ENCODE assay signal across 11 cellular contexts in genomic region chr15:63942486-63943365, GRCh38.
DNase-seq lines count a peak whose midpoint lies in the region; ATAC-seq and TF ChIP-seq lines count a peak whose summit lies in the region.
"Had no signal": no experiment of that assay in that cellular context is flagged by ENCODE, and none has a peak within 500 bp of the region (broad histone marks: within the 10 kb centered on the region; RNA-seq: fewer than 3 reads in every experiment).

No MANE protein-coding gene starts in this region.

- H2AFZ ChIP-seq in Karpas-422 (ENCODE audit: low read length) = no peak overlapping the region

- H3K9me3 ChIP-seq in Karpas-422 (ENCODE audit: low read length) = no peaks in the 10 kb centered on the region

- TF ChIP-seq CTCF in progenitor cell of endocrine pancreas (IDR thresholded peaks at IDR 0.05; ENCODE audit: unreplicated experiment) = no peak

- no peaks in the 10 kb centered on the region for H3K36me3 ChIP-seq in Karpas-422 (ENCODE audit: insufficient read depth, low read length)

- no peak for DNase-seq in T-helper 2 cell treated with Interferon-gamma antibody and Interleukin-4, amounts not matched to agents 5 μg/mL and 100 μg/mL, for 36 hours (ENCODE audit: low spot score)
- DNase-seq in T-helper 2 cell (no peak), Karpas-422 (peak; percentile 40), progenitor cell of endocrine pancreas (ENCODE audit: low spot score, unreplicated experiment) (no peak), foreskin melanocyte (no peak), RKO (ENCODE audit: low spot score) (no peak)
- no peak for DNase-seq in activated T-helper 1 cell treated with anti-CD3 and anti-CD28 coated beads, Interleukin-12 subunit alpha, Interleukin-12 subunit beta, Interleukin-2, Interleukin-4 antibody, amounts not matched to agents 30 ng/mL and 10 ng/mL and 1 ng/mL, durations not matched to agents 14 hours and 24 hours and 36 hours (ENCODE audit: low spot score)
- DNase-seq: mesenchymal stem cell, NCI-H187 treated with DMSO at 0.1 percent for 48 hours, T1000 had no signal

- no peaks in the 10 kb centered on the region for H4K20me1 ChIP-seq in Karpas-422 (ENCODE audit: insufficient read depth, low read depth, low read length)

- H3K4me2 ChIP-seq in Karpas-422 (ENCODE audit: low read depth, low read length, poor library complexity, severe bottlenecking) = no peak overlapping the region

- no peaks in the 10 kb centered on the region for H3K27me3 Mint-ChIP-seq in T-helper 2 cell treated with Interferon-gamma antibody and Interleukin-4, amounts not matched to agents 5 μg/mL and 100 μg/mL, for 36 hours (ENCODE audit: low read depth)
- H3K27me3 Mint-ChIP-seq in activated T-helper 1 cell treated with anti-CD3 and anti-CD28 coated beads, Interleukin-12 subunit alpha, Interleukin-12 subunit beta, Interleukin-2, Interleukin-4 antibody, amounts not matched to agents 30 ng/mL and 10 ng/mL and 1 ng/mL, durations not matched to agents 14 hours and 24 hours and 36 hours (ENCODE audit: insufficient read depth) = no peaks in the 10 kb centered on the region
- H3K27me3 Mint-ChIP-seq in progenitor cell of endocrine pancreas = no peaks in the 10 kb centered on the region

- peaks cover 6% of the 10 kb centered on the region for H3K36me3 Mint-ChIP-seq in T-helper 2 cell treated with Interferon-gamma antibody and Interleukin-4, amounts not matched to agents 5 μg/mL and 100 μg/mL, for 36 hours (ENCODE audit: low read depth)
- peaks cover 6% of the 10 kb centered on the region for H3K36me3 Mint-ChIP-seq in activated T-helper 1 cell treated with anti-CD3 and anti-CD28 coated beads, Interleukin-12 subunit alpha, Interleukin-12 subunit beta, Interleukin-2, Interleukin-4 antibody, amounts not matched to agents 30 ng/mL and 10 ng/mL and 1 ng/mL, durations not matched to agents 14 hours and 24 hours and 36 hours (ENCODE audit: low read depth)
- H3K36me3 Mint-ChIP-seq in progenitor cell of endocrine pancreas (ENCODE audit: insufficient read depth) = no peaks in the 10 kb centered on the region

- H3K79me2 ChIP-seq in Karpas-422 (ENCODE audit: low read length) = no peaks in the 10 kb centered on the region

- peak overlapping the region; percentile 34 for H3K27ac Mint-ChIP-seq in T-helper 2 cell treated with Interferon-gamma antibody and Interleukin-4, amounts not matched to agents 5 μg/mL and 100 μg/mL, for 36 hours
- peak overlapping the region; percentile 44 for H3K27ac Mint-ChIP-seq in activated T-helper 1 cell treated with anti-CD3 and anti-CD28 coated beads, Interleukin-12 subunit alpha, Interleukin-12 subunit beta, Interleukin-2, Interleukin-4 antibody, amounts not matched to agents 30 ng/mL and 10 ng/mL and 1 ng/mL, durations not matched to agents 14 hours and 24 hours and 36 hours
- peak overlapping the region; percentile 8 for H3K27ac Mint-ChIP-seq in progenitor cell of endocrine pancreas

- H3K4me1 Mint-ChIP-seq in T-helper 2 cell treated with Interferon-gamma antibody and Interleukin-4, amounts not matched to agents 5 μg/mL and 100 μg/mL, for 36 hours (ENCODE audit: low read depth) = peaks cover 35% of the 10 kb centered on the region
- peaks cover 66% of the 10 kb centered on the region for H3K4me1 Mint-ChIP-seq in activated T-helper 1 cell treated with anti-CD3 and anti-CD28 coated beads, Interleukin-12 subunit alpha, Interleukin-12 subunit beta, Interleukin-2, Interleukin-4 antibody, amounts not matched to agents 30 ng/mL and 10 ng/mL and 1 ng/mL, durations not matched to agents 14 hours and 24 hours and 36 hours (ENCODE audit: low read depth)
- H3K4me1 Mint-ChIP-seq in progenitor cell of endocrine pancreas (ENCODE audit: low read depth) = no peaks in the 10 kb centered on the region

- H3K4me3 Mint-ChIP-seq in T-helper 2 cell treated with Interferon-gamma antibody and Interleukin-4, amounts not matched to agents 5 μg/mL and 100 μg/mL, for 36 hours = no peak overlapping the region
- H3K4me3 Mint-ChIP-seq in activated T-helper 1 cell treated with anti-CD3 and anti-CD28 coated beads, Interleukin-12 subunit alpha, Interleukin-12 subunit beta, Interleukin-2, Interleukin-4 antibody, amounts not matched to agents 30 ng/mL and 10 ng/mL and 1 ng/mL, durations not matched to agents 14 hours and 24 hours and 36 hours = no peak overlapping the region
- no peak overlapping the region for H3K4me3 Mint-ChIP-seq in progenitor cell of endocrine pancreas (ENCODE audit: low read depth)

- no peaks in the 10 kb centered on the region for H3K9me3 Mint-ChIP-seq in T-helper 2 cell treated with Interferon-gamma antibody and Interleukin-4, amounts not matched to agents 5 μg/mL and 100 μg/mL, for 36 hours
- H3K9me3 Mint-ChIP-seq in activated T-helper 1 cell treated with anti-CD3 and anti-CD28 coated beads, Interleukin-12 subunit alpha, Interleukin-12 subunit beta, Interleukin-2, Interleukin-4 antibody, amounts not matched to agents 30 ng/mL and 10 ng/mL and 1 ng/mL, durations not matched to agents 14 hours and 24 hours and 36 hours = no peaks in the 10 kb centered on the region
- H3K9me3 Mint-ChIP-seq in progenitor cell of endocrine pancreas (ENCODE audit: low read depth) = no peaks in the 10 kb centered on the region

- no peak overlapping the region for H3K9ac ChIP-seq in Karpas-422 (ENCODE audit: low read length)

- ATAC-seq in GM21360 (IDR thresholded peaks at IDR 0.05; ENCODE audit: unreplicated experiment) = no peak

- intact Hi-C loops in activated T-helper 1 cell treated with anti-CD3 and anti-CD28 coated beads, Interleukin-12 subunit alpha, Interleukin-12 subunit beta, Interleukin-2, Interleukin-4 antibody, amounts not matched to agents 30 ng/mL and 10 ng/mL and 1 ng/mL, durations not matched to agents 14 hours and 24 hours and 36 hours (cut with micrococcal nuclease) = no loop called here

- no peaks in the 10 kb centered on the region for H3K27me3 ChIP-seq in Karpas-422 (ENCODE audit: low read length)

- H3K4me3 ChIP-seq in Karpas-422 (ENCODE audit: low read length) = no peak overlapping the region

- H3K27ac ChIP-seq in Karpas-422 (ENCODE audit: low read length) = peak overlapping the region; percentile 53

- H3K4me1 ChIP-seq in Karpas-422 (ENCODE audit: low read length) = peaks cover 51% of the 10 kb centered on the region

- no peaks in the 10 kb centered on the region for H3K9me2 ChIP-seq in Karpas-422 (replicated peaks; ENCODE audit: insufficient read depth, low read length)
